Comparison of ENCODE assay signal across 20 cellular contexts in the genomic region with DNA sequence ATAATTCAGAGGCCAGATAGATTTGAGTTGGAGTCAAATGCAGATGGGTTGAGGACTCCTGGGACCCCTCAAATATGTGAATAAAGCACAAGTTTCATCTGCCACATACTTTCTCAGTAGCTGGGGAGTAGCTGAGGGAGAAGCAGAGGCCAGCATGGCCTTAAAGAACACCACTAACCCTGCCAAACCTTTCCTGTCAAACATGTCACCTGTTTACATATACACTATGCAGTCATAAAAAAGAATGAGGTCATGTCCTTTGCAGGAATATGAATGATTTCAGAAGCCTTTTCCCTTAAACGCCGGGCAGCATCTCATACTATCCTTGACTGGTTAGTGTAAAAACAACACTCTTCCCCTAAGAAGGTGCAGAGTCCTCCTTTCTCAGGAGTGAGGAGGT. TPM values are rescaled to one million over a fixed set of nuclear protein-coding genes. Genes with fewer than 3 reads are reported as not detected.
DNase-seq lines count a peak whose midpoint lies in the region; ATAC-seq, FAIRE-seq and TF ChIP-seq lines count a peak whose summit lies in the region.
"Had no signal": no experiment of that assay in that cellular context is flagged by ENCODE, and none has a peak within 500 bp of the region (broad histone marks: within the 10 kb centered on the region; RNA-seq: fewer than 3 reads in every experiment).

No MANE protein-coding gene starts in this region.

- no peak overlapping the region for H3K27ac ChIP-seq in K562 (ENCODE audit: extremely low read depth, low read depth, low read length)
- H3K27ac ChIP-seq: PC-9, RWPE1 had no signal

- peaks cover 0 to 1% (median 0%) of the 10 kb centered on the region in 3 donors for H3K27me3 Mint-ChIP-seq in CD14-positive monocyte (ENCODE audit: low read depth in 3 of 3)
- no peaks in the 10 kb centered on the region for H3K27me3 Mint-ChIP-seq in nephron progenitor cell (ENCODE audit: low read depth, poor library complexity)

- WGBS in K562 (ENCODE audit: insufficient coverage, low coverage, missing lambda C conversion rate), result 70% methylated on average over 2 of the region's 2 CpGs

- H3K9me3 ChIP-seq in K562 (replicated peaks; ENCODE audit: control insufficient read depth, insufficient read depth, low read depth, low read length), result no peaks in the 10 kb centered on the region

- no peak for TF ChIP-seq EP300 in K562 (IDR thresholded peaks at IDR 0.05; ENCODE audit: low read length)

- H3K4me1 ChIP-seq in K562 (replicated peaks in 1 of 2; ENCODE audit: control insufficient read depth in 2 of 2, insufficient read depth in 2 of 2, low read length in 2 of 2), result peaks cover 0 to 15% of the 10 kb centered on the region in 2 experiments; a peak in 3 of 5 replicates

- no peak for DNase-seq in CD14-positive monocyte (ENCODE audit: low spot score)
- no peak for DNase-seq in K562 (ENCODE audit: extremely low read depth in 1 of 4, low spot score in 3 of 4)
- no peak for DNase-seq in left colon
- no peak for DNase-seq in nephron progenitor cell
- no peak for DNase-seq in activated effector memory CD4-positive, alpha-beta T cell treated with Interleukin-2 at 50 U/mL for 16 hours
- DNase-seq: CD4-positive, alpha-beta memory T cell; DMS153; EL; NCI-H1694 treated with DMSO at 0.1 percent for 48 hours; NCI-H2107; NCI-H510A; NCI-H748 treated with DMSO at 0.1 percent for 48 hours; PC-9 had no signal

- in situ Hi-C loops in K562 (cut with MboI), result no loop called here

- no peak for FAIRE-seq in K562 (lab: Jason Lieb, UNC)
- FAIRE-seq: A204.1, GM12878, H1 had no signal

- H3K36me3 Mint-ChIP-seq in CD14-positive monocyte (no peaks in the 10 kb centered on the region), nephron progenitor cell (ENCODE audit: low read depth) (no peaks in the 10 kb centered on the region)
- H3K36me3 Mint-ChIP-seq: CD4-positive, alpha-beta memory T cell had no signal

- no TSS peak for BruUV-seq in K562 (replicated peaks; lab: Mats Ljungman, UMichigan)

- TF ChIP-seq CTCF in CD14-positive monocyte (IDR thresholded peaks at IDR 0.05) (no peak), K562 (IDR thresholded peaks at IDR 0.05 in 2 of 3, conservative IDR thresholded peaks at IDR 0.05 in 1 of 3; ENCODE audit: insufficient read depth in 2 of 3, low read depth in 1 of 3, low read length in 3 of 3) (no peak), nephron progenitor cell (IDR thresholded peaks at IDR 0.05) (no peak)

- 0 out of 2 replicates have a peak overlapping the region, but pooled peaks have one; percentile 67 for H2AFZ ChIP-seq in K562 (ENCODE audit: low read depth, low read length)
- H2AFZ ChIP-seq: PC-9 had no signal

- no peaks in the 10 kb centered on the region for H3K27me3 ChIP-seq in K562 (ENCODE audit: control insufficient read depth in 2 of 2, insufficient read depth in 2 of 2, low read length in 2 of 2)

- no peak for TF ChIP-seq RAD21 in K562 (CRISPR knock-in tag; conservative IDR thresholded peaks at IDR 0.05 in 1 of 2, IDR thresholded peaks at IDR 0.05 in 1 of 2)

- H3K9ac ChIP-seq in K562 (ENCODE audit: insufficient read depth in 1 of 2, low read depth in 2 of 2, low read length in 2 of 2), result no peak overlapping the region

- peak overlapping the region; percentile 64 to 86 (median 82) for H3K27ac Mint-ChIP-seq in CD14-positive monocyte
- H3K27ac Mint-ChIP-seq in nephron progenitor cell, result peak overlapping the region; percentile 41
- H3K27ac Mint-ChIP-seq: CD4-positive, alpha-beta memory T cell had no signal

- ATAC-seq in K562 (peak; percentile 61; the same call in 2 of the 3 replicates), left colon (peak; percentile 89), HG03097 (IDR thresholded peaks at IDR 0.05; ENCODE audit: low FRiP score, unreplicated experiment) (no peak), GM21515 (IDR thresholded peaks at IDR 0.05; ENCODE audit: unreplicated experiment) (no peak), GM21576 (IDR thresholded peaks at IDR 0.05; ENCODE audit: unreplicated experiment) (no peak)
- ATAC-seq: GM12878 had no signal

- no peaks in the 10 kb centered on the region for H3K36me3 ChIP-seq in K562 (ENCODE audit: control insufficient read depth, insufficient read depth, low read length)

- intact Hi-C loops in CD14-positive monocyte (cut with micrococcal nuclease), result no loop called here
- intact Hi-C loops in K562 (cut with micrococcal nuclease), result no loop called here
- intact Hi-C loops in left colon (cut with DNase I, micrococcal nuclease), result no loop called here

- POLR2A ChIA-PET in K562 (lab: Yijun Ruan, JAX), result interaction anchor here (0.6 kb wide), 3 partner anchors 9 to 229 kb away, joined by 4 to 5 read pairs (median 4); no protein-coding TSS in a partner anchor

- H3K4me1 Mint-ChIP-seq in CD14-positive monocyte (peaks cover 46% of the 10 kb centered on the region), nephron progenitor cell (peaks cover 15% of the 10 kb centered on the region)
- H3K4me1 Mint-ChIP-seq: CD4-positive, alpha-beta memory T cell had no signal

- no peaks in the 10 kb centered on the region for H3K79me2 ChIP-seq in K562 (ENCODE audit: control insufficient read depth, insufficient read depth, low read length)

- TF ChIP-seq POLR2A in K562 (conservative IDR thresholded peaks at IDR 0.05), result no peak

- no peak overlapping the region for H3K4me2 ChIP-seq in K562 (ENCODE audit: insufficient read depth, low read length)
- H3K4me2 ChIP-seq: PC-9 had no signal

- no peak overlapping the region for H3K4me3 Mint-ChIP-seq in CD14-positive monocyte
- H3K4me3 Mint-ChIP-seq in nephron progenitor cell, result no peak overlapping the region
- H3K4me3 Mint-ChIP-seq: CD4-positive, alpha-beta memory T cell had no signal

- H3K4me3 ChIP-seq in K562, result no peak overlapping the region
- H3K4me3 ChIP-seq: GM12878, PC-9 had no signal

- peaks cover 0 to 2% (median 0%) of the 10 kb centered on the region in 7 donors for H3K9me3 Mint-ChIP-seq in CD14-positive monocyte
- peaks cover 11% of the 10 kb centered on the region for H3K9me3 Mint-ChIP-seq in nephron progenitor cell
- H3K9me3 Mint-ChIP-seq: CD4-positive, alpha-beta memory T cell had no signal

- no peaks in the 10 kb centered on the region for H4K20me1 ChIP-seq in K562 (replicated peaks; ENCODE audit: control insufficient read depth, insufficient read depth, low read length)

- no peaks in the 10 kb centered on the region for H3K9me1 ChIP-seq in K562 (ENCODE audit: control insufficient read depth, insufficient read depth, low read length)

- CTCF ChIA-PET in K562 (lab: Yijun Ruan, JAX; ENCODE audit: low intra/inter-chr PET ratio), result interaction anchor here (0.6 kb wide), 2 partner anchors 16 to 211 kb away, joined by 3 read pairs; no protein-coding TSS in a partner anchor

TF ChIP-seq in K562, 482 proteins besides CTCF, POLR2A, EP300 and RAD21 (continues in another document):
- TF ChIP-seq, protein P1, sequence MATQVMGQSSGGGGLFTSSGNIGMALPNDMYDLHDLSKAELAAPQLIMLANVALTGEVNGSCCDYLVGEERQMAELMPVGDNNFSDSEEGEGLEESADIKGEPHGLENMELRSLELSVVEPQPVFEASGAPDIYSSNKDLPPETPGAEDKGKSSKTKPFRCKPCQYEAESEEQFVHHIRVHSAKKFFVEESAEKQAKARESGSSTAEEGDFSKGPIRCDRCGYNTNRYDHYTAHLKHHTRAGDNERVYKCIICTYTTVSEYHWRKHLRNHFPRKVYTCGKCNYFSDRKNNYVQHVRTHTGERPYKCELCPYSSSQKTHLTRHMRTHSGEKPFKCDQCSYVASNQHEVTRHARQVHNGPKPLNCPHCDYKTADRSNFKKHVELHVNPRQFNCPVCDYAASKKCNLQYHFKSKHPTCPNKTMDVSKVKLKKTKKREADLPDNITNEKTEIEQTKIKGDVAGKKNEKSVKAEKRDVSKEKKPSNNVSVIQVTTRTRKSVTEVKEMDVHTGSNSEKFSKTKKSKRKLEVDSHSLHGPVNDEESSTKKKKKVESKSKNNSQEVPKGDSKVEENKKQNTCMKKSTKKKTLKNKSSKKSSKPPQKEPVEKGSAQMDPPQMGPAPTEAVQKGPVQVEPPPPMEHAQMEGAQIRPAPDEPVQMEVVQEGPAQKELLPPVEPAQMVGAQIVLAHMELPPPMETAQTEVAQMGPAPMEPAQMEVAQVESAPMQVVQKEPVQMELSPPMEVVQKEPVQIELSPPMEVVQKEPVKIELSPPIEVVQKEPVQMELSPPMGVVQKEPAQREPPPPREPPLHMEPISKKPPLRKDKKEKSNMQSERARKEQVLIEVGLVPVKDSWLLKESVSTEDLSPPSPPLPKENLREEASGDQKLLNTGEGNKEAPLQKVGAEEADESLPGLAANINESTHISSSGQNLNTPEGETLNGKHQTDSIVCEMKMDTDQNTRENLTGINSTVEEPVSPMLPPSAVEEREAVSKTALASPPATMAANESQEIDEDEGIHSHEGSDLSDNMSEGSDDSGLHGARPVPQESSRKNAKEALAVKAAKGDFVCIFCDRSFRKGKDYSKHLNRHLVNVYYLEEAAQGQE (CRISPR knock-in tag; IDR thresholded peaks at IDR 0.05; ENCODE audit: low read depth), result no peak
- TF ChIP-seq, protein P2, sequence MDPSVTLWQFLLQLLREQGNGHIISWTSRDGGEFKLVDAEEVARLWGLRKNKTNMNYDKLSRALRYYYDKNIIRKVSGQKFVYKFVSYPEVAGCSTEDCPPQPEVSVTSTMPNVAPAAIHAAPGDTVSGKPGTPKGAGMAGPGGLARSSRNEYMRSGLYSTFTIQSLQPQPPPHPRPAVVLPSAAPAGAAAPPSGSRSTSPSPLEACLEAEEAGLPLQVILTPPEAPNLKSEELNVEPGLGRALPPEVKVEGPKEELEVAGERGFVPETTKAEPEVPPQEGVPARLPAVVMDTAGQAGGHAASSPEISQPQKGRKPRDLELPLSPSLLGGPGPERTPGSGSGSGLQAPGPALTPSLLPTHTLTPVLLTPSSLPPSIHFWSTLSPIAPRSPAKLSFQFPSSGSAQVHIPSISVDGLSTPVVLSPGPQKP (CRISPR knock-in tag; IDR thresholded peaks at IDR 0.05), result no peak

RNA-seq across cellular contexts. Expression of a gene that starts 25.2 kb away (rescaled TPM):
- polyA plus RNA-seq in CD14-positive monocyte, result 100 to 1,000 TPM; 158 to 167 TPM
- total RNA-seq in K562 (2011; cell fraction: chromatin; rRNA removed; ENCODE audit: low replicate concordance), result 60.9 and 67.5 TPM in 2 replicates
- 23.5 and 28.4 TPM in 2 replicates for total RNA-seq in K562 (2011; cell fraction: nucleolus; rRNA removed)
- total RNA-seq in K562 (2011; cell fraction: nucleoplasm; rRNA removed), result 32.8 and 46.1 TPM in 2 replicates
- total RNA-seq in K562 (2014; rRNA removed), result 82.1 and 120 TPM in 2 replicates
- total RNA-seq in K562 (2014; rRNA removed; fragmentation: Illumina TruSeq; extraction: Trizol), result 108 and 110 TPM in 2 replicates
- 91.4 and 94.6 TPM in 2 replicates for total RNA-seq in K562 (2015; rRNA removed; fragmentation: Illumina TruSeq; extraction: Trizol)
- 109 and 114 TPM in 2 replicates for total RNA-seq in K562 (2021)
- polyA plus RNA-seq in K562 (2011; rRNA removed), result 157 and 187 TPM in 2 replicates
- polyA plus RNA-seq in K562 (2011; cell fraction: cytosol; rRNA removed), result 64.0 and 120 TPM in 2 replicates
- polyA plus RNA-seq in K562 (2011; cell fraction: nucleus; rRNA removed), result 85.1 and 121 TPM in 2 replicates
- 93.3 and 132 TPM in 2 replicates for polyA plus RNA-seq in K562 (2012)
- 95.4 and 119 TPM in 2 replicates for polyA plus RNA-seq in K562 (2014; fragmentation: Illumina TruSeq; extraction: Trizol)
- polyA plus RNA-seq in K562 (2014; fragmentation: Nextera tagmentation; extraction: Ambion mirVana), result 10 to 100 TPM; 50.6 to 60.9 TPM
- 72.5 and 76.2 TPM in 2 replicates for polyA plus RNA-seq in K562 (2014; rRNA removed)
- polyA minus RNA-seq in K562 (2011; rRNA and poly(A)+ RNA removed), result 200 and 211 TPM in 2 replicates
- 69.9 and 88.9 TPM in 2 replicates for polyA minus RNA-seq in K562 (2011; cell fraction: cytosol; rRNA and poly(A)+ RNA removed)
- 47.1 and 79.5 TPM in 2 replicates for polyA minus RNA-seq in K562 (2011; cell fraction: nucleus; rRNA and poly(A)+ RNA removed)
- total RNA-seq in left colon, result 100 to 1,000 TPM; 249 to 314 TPM

Comparison
In these comparisons a context has a peak if more than half of its experiments do, and no peak if none do; other contexts are left out.
1. ATAC-seq: peak in K562 (single experiment) and left colon (single experiment); none in HG03097 (single experiment), GM21515 (single experiment) and GM21576 (single experiment).